ENCODE assay signal across 12 cellular contexts in the genomic region with DNA sequence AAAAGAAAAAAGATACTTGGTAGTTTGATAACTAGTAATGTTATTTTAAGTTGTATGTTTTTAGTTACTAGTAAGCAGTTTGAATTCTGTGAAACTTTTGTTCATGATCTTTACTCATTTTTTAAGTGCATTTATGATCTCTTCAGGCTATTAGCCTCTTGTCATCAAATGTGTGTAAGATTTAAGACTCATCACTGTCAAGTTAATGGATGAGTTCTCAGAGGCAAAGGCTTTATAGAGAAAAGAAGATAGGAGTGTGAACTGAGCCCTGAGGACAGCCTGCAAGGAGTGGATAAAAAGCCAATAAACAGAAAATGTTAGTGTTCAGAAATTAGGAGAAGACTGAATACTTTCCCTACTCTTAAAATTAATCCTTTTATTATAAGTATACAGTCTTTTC. TPM values are rescaled to one million over a fixed set of nuclear protein-coding genes. Genes with fewer than 3 reads are reported as not detected.
A peak's percentile ranks its signal among the peaks of the same experiment; 100 is the strongest.
DNase-seq lines count a peak whose midpoint lies in the region; ATAC-seq and TF ChIP-seq lines count a peak whose summit lies in the region.
"Had no signal": no experiment of that assay in that cellular context is flagged by ENCODE, and none has a peak within 500 bp of the region (broad histone marks: within the 10 kb centered on the region; RNA-seq: fewer than 3 reads in every experiment).

No MANE protein-coding gene starts in this region.

- peaks cover 11% of the 10 kb centered on the region; the same call in 1 of the 2 replicates for H3F3A ChIP-seq in SU-DHL-6 (ENCODE audit: insufficient read depth)

- H4K20me1 ChIP-seq in SU-DHL-6 (ENCODE audit: low read depth, low read length): peaks cover 8% of the 10 kb centered on the region; the same call in 1 of the 2 replicates

- H3K36me3 ChIP-seq in SU-DHL-6 (ENCODE audit: low read length) (peaks cover 23% of the 10 kb centered on the region; the same call in 1 of the 2 replicates), esophagus muscularis mucosa (peaks cover 0 to 12% (median 0%) of the 10 kb centered on the region in 4 donors), subcutaneous abdominal adipose tissue (ENCODE audit: control insufficient read depth in 5 of 5, insufficient read depth in 5 of 5, low read length in 5 of 5) (peaks cover 0 to 10% (median 4%) of the 10 kb centered on the region in 5 donors)

- no peak overlapping the region for H2AFZ ChIP-seq in SU-DHL-6 (ENCODE audit: low read depth, low read length, severe bottlenecking)

- no peaks in the 10 kb centered on the region for H3K9me3 ChIP-seq in SU-DHL-6 (ENCODE audit: insufficient read depth, low read length)
- H3K9me3 ChIP-seq in esophagus muscularis mucosa: no peaks in the 10 kb centered on the region
- no peaks in the 10 kb centered on the region for H3K9me3 ChIP-seq in subcutaneous abdominal adipose tissue (ENCODE audit: control insufficient read depth in 5 of 5, low read length in 5 of 5)

- H3K9ac ChIP-seq in SU-DHL-6 (ENCODE audit: low read length) (no peak overlapping the region), subcutaneous abdominal adipose tissue (ENCODE audit: low read length in 5 of 5) (no peak overlapping the region)

- no peak for ATAC-seq in activated T-cell treated with anti-CD3 and anti-CD28 coated beads, Interleukin-2, amount 50 U/mL, for 4 hours
- ATAC-seq in GM21825 (IDR thresholded peaks at IDR 0.05; ENCODE audit: unreplicated experiment): no peak

- peak overlapping the region; percentile 23 for H3K4me2 ChIP-seq in SU-DHL-6 (ENCODE audit: low read depth, low read length, poor library complexity, severe bottlenecking)

- no peak for TF ChIP-seq CTCF in SU-DHL-6 (IDR thresholded peaks at IDR 0.05; ENCODE audit: insufficient read depth, low read length, poor library complexity, severe bottlenecking)
- no peak for TF ChIP-seq CTCF in esophagus muscularis mucosa (IDR thresholded peaks at IDR 0.05)

- TF ChIP-seq POLR2A in esophagus muscularis mucosa (IDR thresholded peaks at IDR 0.05; ENCODE audit: low read depth): no peak

- peaks cover 71 to 100% (median 99%) of the 10 kb centered on the region in 4 donors for H3K4me1 ChIP-seq in esophagus muscularis mucosa
- peaks cover 0 to 40% (median 33%) of the 10 kb centered on the region in 5 donors for H3K4me1 ChIP-seq in subcutaneous abdominal adipose tissue (ENCODE audit: control insufficient read depth in 5 of 5, insufficient read depth in 5 of 5, low read length in 5 of 5)

- peaks cover 78% of the 10 kb centered on the region for H3K4me1 Mint-ChIP-seq in activated T-cell treated with anti-CD3 and anti-CD28 coated beads, Interleukin-2, amount 50 U/mL, for 4 hours (ENCODE audit: low read depth)

- H3K4me3 ChIP-seq in SU-DHL-6 (ENCODE audit: insufficient read depth, low read length, poor library complexity, severe bottlenecking) (no peak overlapping the region), esophagus muscularis mucosa (no peak overlapping the region), subcutaneous abdominal adipose tissue (ENCODE audit: low read depth in 1 of 5, low read length in 5 of 5) (no peak overlapping the region)

- H3K27me3 ChIP-seq in SU-DHL-6 (ENCODE audit: low read length) (no peaks in the 10 kb centered on the region), esophagus muscularis mucosa (no peaks in the 10 kb centered on the region), subcutaneous abdominal adipose tissue (ENCODE audit: control insufficient read depth in 5 of 5, insufficient read depth in 4 of 5, low read length in 5 of 5) (no peaks in the 10 kb centered on the region)

- H3K9me2 ChIP-seq in SU-DHL-6 (replicated peaks; ENCODE audit: insufficient read depth, low read length): no peaks in the 10 kb centered on the region

- H3K9me3 Mint-ChIP-seq in activated T-cell treated with anti-CD3 and anti-CD28 coated beads, Interleukin-2, amount 50 U/mL, for 4 hours: no peaks in the 10 kb centered on the region
- H3K9me3 Mint-ChIP-seq: neural crest cell had no signal

- H3K27ac ChIP-seq in SU-DHL-6 (ENCODE audit: low read depth, low read length) (no peak overlapping the region), esophagus muscularis mucosa (replicated peaks in 1 of 4) (peak overlapping the region; percentile 88 to 94 (median 90)), subcutaneous abdominal adipose tissue (ENCODE audit: low read depth, low read length) (peak overlapping the region; percentile 82)

- H3K27me3 Mint-ChIP-seq in activated T-cell treated with anti-CD3 and anti-CD28 coated beads, Interleukin-2, amount 50 U/mL, for 4 hours (ENCODE audit: low read depth): no peaks in the 10 kb centered on the region

- peaks cover 35% of the 10 kb centered on the region for H3K36me3 Mint-ChIP-seq in activated T-cell treated with anti-CD3 and anti-CD28 coated beads, Interleukin-2, amount 50 U/mL, for 4 hours (ENCODE audit: insufficient read depth)

- H3K79me2 ChIP-seq in SU-DHL-6 (ENCODE audit: insufficient read depth, low read length): peaks cover 76% of the 10 kb centered on the region

- no peak for TF ChIP-seq EP300 in esophagus muscularis mucosa (IDR thresholded peaks at IDR 0.05)

- peak overlapping the region; percentile 89 for H3K4me3 Mint-ChIP-seq in activated T-cell treated with anti-CD3 and anti-CD28 coated beads, Interleukin-2, amount 50 U/mL, for 4 hours
- H3K4me3 Mint-ChIP-seq: neural crest cell had no signal

- intact Hi-C loops in esophagus muscularis mucosa (cut with DNase I): no loop called here

- DNase-seq in activated T-cell treated with anti-CD3 and anti-CD28 coated beads, Interleukin-2, amount 50 U/mL, for 4 hours: no peak
- no peak for DNase-seq in activated T-cell treated with anti-CD3 and anti-CD28 coated beads, Interleukin-2, amount 50 U/mL, for 48 hours
- no peak for DNase-seq in esophagus muscularis mucosa (ENCODE audit: extremely low spot score)
- DNase-seq in stimulated activated CD4-positive, alpha-beta T cell treated with anti-CD3 and anti-CD28 coated beads, Interleukin-2, amount 100 ng/mL, for 48 hours: no peak
- DNase-seq in DMS 273 (lab: John Stamatoyannopoulos, UW; ENCODE audit: unreplicated experiment): no peak
- DNase-seq: effector CD8-positive, alpha-beta T cell; NCI-H2029 treated with DMSO at 0.1 percent for 48 hours; stimulated activated CD4-positive, alpha-beta T cell treated with anti-CD3 and anti-CD28 coated beads, Interleukin-4, amount 100 ng/mL, for 4 hours had no signal

RNA-seq across cellular contexts. Expression of gene NDUFV2, which starts 13.5 kb away (rescaled TPM):
- total RNA-seq in activated T-cell treated with anti-CD3 and anti-CD28 coated beads, Interleukin-2, amount 50 U/mL, for 4 hours: 100 to 1,000 TPM; 254 to 279 (median 265) TPM
- 100 to 1,000 TPM; 120 to 229 (median 175) TPM for total RNA-seq in esophagus muscularis mucosa

RNA-seq across cellular contexts. Expression of gene ANKRD12, which starts 20.6 kb away (rescaled TPM):
- total RNA-seq in activated T-cell treated with anti-CD3 and anti-CD28 coated beads, Interleukin-2, amount 50 U/mL, for 4 hours: 10 to 100 TPM; 49.7 to 62.9 (median 57.7) TPM
- total RNA-seq in esophagus muscularis mucosa: 100 to 1,000 TPM in 1 of 4 donors, 10 to 100 TPM in 3; 65.2 to 108 (median 92.9) TPM
